ENCODE assay signal across 23 cellular contexts in genomic region chr11:83609181-83609580, GRCh38.
"Had no signal": no experiment of that assay in that cellular context is flagged by ENCODE, and none has a peak within 500 bp of the region (broad histone marks: within the 10 kb centered on the region; RNA-seq: fewer than 3 reads in every experiment).

No MANE protein-coding gene starts in this region.

- H3K4me1 ChIP-seq: esophagus muscularis mucosa, gastrocnemius medialis, psoas muscle, right lobe of liver, spleen, testis, upper lobe of right lung, vagina had no signal

- H3K4me3 ChIP-seq: esophagus muscularis mucosa, gastrocnemius medialis, mucosa of descending colon, psoas muscle, right lobe of liver, spleen, testis, tibial nerve, upper lobe of right lung, vagina had no signal

- H3K27me3 Mint-ChIP-seq: effector memory CD8-positive, alpha-beta T cell; stimulated activated naive CD8-positive, alpha-beta T cell treated with anti-CD3 and anti-CD28 coated beads, Interleukin-15, amount 100 ng/mL, for 72 hours had no signal

- H3K36me3 Mint-ChIP-seq: naive thymus-derived CD8-positive, alpha-beta T cell; stimulated activated naive B cell treated with anti-CD40 and anti-IgM and Interleukin-4, amounts not matched to agents 10 μg/mL and 1 μg/mL and 100 μg/mL, for 72 hours had no signal

- H3K4me1 Mint-ChIP-seq: naive thymus-derived CD8-positive, alpha-beta T cell; stimulated activated naive CD8-positive, alpha-beta T cell treated with anti-CD3 and anti-CD28 coated beads, Interleukin-15, amount 100 ng/mL, for 72 hours had no signal

- H3K27ac Mint-ChIP-seq: effector memory CD8-positive, alpha-beta T cell; naive thymus-derived CD8-positive, alpha-beta T cell; stimulated activated naive B cell treated with anti-CD40 and anti-IgM and Interleukin-4, amounts not matched to agents 10 μg/mL and 1 μg/mL and 100 μg/mL, for 72 hours had no signal

- H3K9me3 ChIP-seq: esophagus muscularis mucosa, gastrocnemius medialis, mucosa of descending colon, neutrophil, psoas muscle, right lobe of liver, spleen, testis, tibial nerve, upper lobe of right lung, vagina had no signal

- DNase-seq: effector memory CD8-positive, alpha-beta T cell; gastrocnemius medialis; islet precursor cell; mammary epithelial cell; mucosa of descending colon; naive thymus-derived CD8-positive, alpha-beta T cell; psoas muscle; retina; right lobe of liver; spleen; stimulated activated CD4-positive, alpha-beta T cell treated with anti-CD3 and anti-CD28 coated beads, Interleukin-15, amount 100 ng/mL, for 24 hours; stimulated activated CD4-positive, alpha-beta T cell treated with anti-CD3 and anti-CD28 coated beads, Interleukin-1b, Interleukin-23, amount 100 ng/mL, for 48 hours; stimulated activated CD4-positive, alpha-beta T cell treated with anti-CD3 and anti-CD28 coated beads, Interleukin-4, amount 100 ng/mL, for 4 hours; stimulated activated naive B cell treated with anti-CD40 and anti-IgM and Interleukin-4, amounts not matched to agents 10 μg/mL and 1 μg/mL and 100 μg/mL, for 72 hours; stimulated activated naive CD8-positive, alpha-beta T cell treated with anti-CD3 and anti-CD28 coated beads, Interleukin-15, amount 100 ng/mL, for 72 hours; testis; upper lobe of right lung had no signal

- ATAC-seq: effector memory CD8-positive, alpha-beta T cell; gastrocnemius medialis; left lobe of liver; mucosa of descending colon; naive thymus-derived CD8-positive, alpha-beta T cell; psoas muscle; right lobe of liver; stimulated activated naive B cell treated with anti-CD40 and anti-IgM and Interleukin-4, amounts not matched to agents 10 μg/mL and 1 μg/mL and 100 μg/mL, for 72 hours; stimulated activated naive CD8-positive, alpha-beta T cell treated with anti-CD3 and anti-CD28 coated beads, Interleukin-15, amount 100 ng/mL, for 72 hours; upper lobe of right lung had no signal

- H3K9me3 Mint-ChIP-seq: stimulated activated naive B cell treated with anti-CD40 and anti-IgM and Interleukin-4, amounts not matched to agents 10 μg/mL and 1 μg/mL and 100 μg/mL, for 72 hours; stimulated activated naive CD8-positive, alpha-beta T cell treated with anti-CD3 and anti-CD28 coated beads, Interleukin-15, amount 100 ng/mL, for 72 hours had no signal

- H3K27me3 ChIP-seq: esophagus muscularis mucosa, gastrocnemius medialis, neutrophil, right lobe of liver, spleen, testis, tibial nerve, upper lobe of right lung, vagina had no signal

- H3K27ac ChIP-seq: epithelial cell of prostate, esophagus muscularis mucosa, gastrocnemius medialis, neutrophil, psoas muscle, right lobe of liver, spleen, testis, tibial nerve, upper lobe of right lung, vagina had no signal

- H3K36me3 ChIP-seq: esophagus muscularis mucosa, gastrocnemius medialis, neutrophil, right lobe of liver, spleen, tibial nerve, upper lobe of right lung, vagina had no signal

- H3K4me3 Mint-ChIP-seq: effector memory CD8-positive, alpha-beta T cell; naive thymus-derived CD8-positive, alpha-beta T cell; stimulated activated naive B cell treated with anti-CD40 and anti-IgM and Interleukin-4, amounts not matched to agents 10 μg/mL and 1 μg/mL and 100 μg/mL, for 72 hours; stimulated activated naive CD8-positive, alpha-beta T cell treated with anti-CD3 and anti-CD28 coated beads, Interleukin-15, amount 100 ng/mL, for 72 hours had no signal
